ENCODE assay signal across 23 cellular contexts in the genomic region with DNA sequence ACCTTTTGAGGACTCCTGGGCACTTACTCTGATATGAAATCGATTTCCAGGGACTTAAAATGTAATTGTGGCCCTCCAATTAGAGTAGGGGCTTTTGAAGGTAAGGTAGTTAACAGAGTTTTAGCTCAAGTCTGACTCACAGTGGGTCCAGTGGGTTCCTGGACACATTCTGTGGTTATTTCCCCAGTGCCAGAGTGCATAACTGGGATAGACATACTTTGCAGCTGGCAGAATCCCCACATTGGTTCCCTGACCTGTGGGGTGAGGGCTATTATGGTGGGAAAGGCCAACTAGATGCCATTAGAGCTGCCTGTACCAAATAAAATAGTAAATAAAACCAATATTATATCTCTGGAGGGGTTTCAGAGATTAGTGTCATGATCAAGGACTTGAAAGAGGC.
"Had no signal": no experiment of that assay in that cellular context is flagged by ENCODE, and none has a peak within 500 bp of the region (broad histone marks: within the 10 kb centered on the region; RNA-seq: fewer than 3 reads in every experiment).

No MANE protein-coding gene starts in this region.

- ATAC-seq: effector memory CD8-positive, alpha-beta T cell; esophagus mucosa; gastrocnemius medialis; left cardiac atrium; left lung; left ventricle myocardium superior; mucosa of descending colon; naive thymus-derived CD4-positive, alpha-beta T cell had no signal

- H3K4me3 ChIP-seq: colonic mucosa, esophagus squamous epithelium, gastrocnemius medialis, hepatocyte, left lung, lung, mucosa of descending colon had no signal

- DNase-seq: colonic mucosa; cortex of kidney; effector CD8-positive, alpha-beta T cell; effector memory CD8-positive, alpha-beta T cell; endodermal cell; erythroblast; esophagus squamous epithelium; foreskin fibroblast; foreskin melanocyte; gastrocnemius medialis; glutamatergic neuron; head of caudate nucleus; hypothalamus; left cardiac atrium; left lung; left ventricle myocardium superior; mammary epithelial cell; mesendoderm; mucosa of descending colon; naive thymus-derived CD4-positive, alpha-beta T cell had no signal
